In the genomic region with DNA sequence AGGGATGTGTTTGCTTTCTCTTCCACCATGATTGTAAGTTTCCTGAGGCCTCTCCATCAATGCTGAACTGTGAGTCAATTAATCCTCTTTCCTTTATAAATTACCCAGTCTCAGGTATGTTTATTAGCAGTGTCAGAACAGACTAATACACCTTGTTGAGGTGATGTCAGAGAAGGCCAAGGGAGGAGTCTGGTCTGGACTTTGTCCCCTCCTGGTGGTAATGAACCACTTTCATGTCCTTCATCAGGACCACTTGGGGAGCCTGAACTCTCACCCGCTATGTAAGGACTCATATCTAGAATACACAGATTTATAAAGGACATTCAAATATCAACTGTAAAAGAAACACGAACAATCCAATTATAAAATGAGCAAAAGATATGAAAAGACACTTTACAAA, we compare ENCODE assay signal across 11 cellular contexts. TPM values are rescaled to one million over a fixed set of nuclear protein-coding genes. Genes with fewer than 3 reads are reported as not detected.
"Had no signal": no experiment of that assay in that cellular context is flagged by ENCODE, and none has a peak within 500 bp of the region (broad histone marks: within the 10 kb centered on the region; RNA-seq: fewer than 3 reads in every experiment).

No MANE protein-coding gene starts in this region.

- DNase-seq: GOT3, H9, HCEC 1CT, HFFc6, Karpas-422 had no signal

- FAIRE-seq: H54, HepG2, K562 had no signal

- H3K4me3 ChIP-seq: K562 had no signal

- ATAC-seq: HepG2, K562 had no signal

- H3K9ac ChIP-seq: KMS-11 had no signal

- H3K27ac ChIP-seq: HL-60, KMS-11 had no signal

- H3K4me2 ChIP-seq: KMS-11 had no signal

RNA-seq across cellular contexts. Expression of a gene that starts 2.9 kb away (rescaled TPM):
- total RNA-seq: H9, HT1080, K562 had no signal
- polyA plus RNA-seq: HepG2, K562 had no signal
